Comparison of ENCODE assay signal across 1 cellular context in the genomic region with DNA sequence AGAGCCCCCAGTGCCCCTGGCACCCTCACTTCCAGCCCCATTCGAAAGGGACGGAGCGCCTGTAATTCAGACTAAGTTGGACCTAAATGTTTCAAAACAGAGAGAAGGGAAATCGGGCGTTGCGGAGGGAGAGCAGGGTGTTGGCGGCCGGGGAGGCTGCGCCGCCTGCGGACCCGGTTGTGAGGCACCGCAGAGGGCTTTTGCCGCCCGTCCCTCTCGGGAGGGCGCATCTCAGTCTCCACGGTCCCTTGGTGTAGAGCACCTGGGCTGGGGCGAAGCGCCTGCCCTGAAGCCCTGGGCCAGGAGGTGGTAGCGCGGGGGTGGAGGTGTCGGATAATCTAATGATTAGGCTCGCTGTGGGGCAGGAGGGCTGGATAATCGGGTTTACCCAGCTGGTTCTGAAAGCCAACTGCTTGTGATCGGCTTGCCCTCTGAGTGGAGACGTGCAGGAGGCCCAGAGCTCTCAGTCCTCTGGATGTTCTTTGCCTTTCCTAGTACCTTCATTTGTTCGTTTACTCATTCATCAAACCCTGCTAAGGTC.
TF ChIP-seq lines count a peak whose summit lies in the region.

No MANE protein-coding gene starts in this region.

TF ChIP-seq in H1, 55 proteins besides CTCF, POLR2A, EP300 and RAD21:
- TF ChIP-seq ZNF274 (IDR thresholded peaks at IDR 0.05; ENCODE audit: borderline replicate concordance, extremely low read depth, low read length) (no peak), JUN (IDR thresholded peaks at IDR 0.05; ENCODE audit: low read depth, low read length) (no peak), TAF1 (IDR thresholded peaks at IDR 0.05; ENCODE audit: low read depth, low read length) (0 out of 2 replicates have a peak, but pooled peaks have one; percentile 14)
- TF ChIP-seq, protein P1, sequence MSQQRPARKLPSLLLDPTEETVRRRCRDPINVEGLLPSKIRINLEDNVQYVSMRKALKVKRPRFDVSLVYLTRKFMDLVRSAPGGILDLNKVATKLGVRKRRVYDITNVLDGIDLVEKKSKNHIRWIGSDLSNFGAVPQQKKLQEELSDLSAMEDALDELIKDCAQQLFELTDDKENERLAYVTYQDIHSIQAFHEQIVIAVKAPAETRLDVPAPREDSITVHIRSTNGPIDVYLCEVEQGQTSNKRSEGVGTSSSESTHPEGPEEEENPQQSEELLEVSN (IDR thresholded peaks at IDR 0.05) = peak; percentile 5; the same call in 1 of the 2 replicates
